In genomic region chr18:79203017-79203605, GRCh38 we compare ENCODE assay signal across 12 cellular contexts.
A peak's percentile ranks its signal among the peaks of the same experiment; 100 is the strongest.
DNase-seq lines count a peak whose midpoint lies in the region; TF ChIP-seq lines count a peak whose summit lies in the region.
"Had no signal": no experiment of that assay in that cellular context is flagged by ENCODE, and none has a peak within 500 bp of the region (broad histone marks: within the 10 kb centered on the region; RNA-seq: fewer than 3 reads in every experiment).

No MANE protein-coding gene starts in this region.

- no peaks in the 10 kb centered on the region for H3K27me3 ChIP-seq in prostate gland (replicated peaks; ENCODE audit: insufficient read depth)
- H3K27me3 ChIP-seq: heart right ventricle, tibial artery had no signal

- no peaks in the 10 kb centered on the region for H3K36me3 ChIP-seq in prostate gland

- no peaks in the 10 kb centered on the region for H3K9me3 ChIP-seq in prostate gland
- H3K9me3 ChIP-seq: heart right ventricle, mucosa of descending colon, tibial artery had no signal

- peak; percentile 41 for DNase-seq in ACHN
- DNase-seq in HK-2 (ENCODE audit: unreplicated experiment), result peak; percentile 14
- DNase-seq in activated T-cell treated with anti-CD3 and anti-CD28 coated beads for 4 hours, result peak; percentile 16
- DNase-seq in glomerular visceral epithelial cell (ENCODE audit: extremely low spot score), result peak; percentile 68
- no peak for DNase-seq in prostate gland (ENCODE audit: low spot score)
- DNase-seq in D341Med (ENCODE audit: low spot score), result no peak
- DNase-seq in NCI-H2081 (lab: John Stamatoyannopoulos, UW), result no peak
- DNase-seq in ecto neural progenitor cell (ENCODE audit: low spot score), result no peak
- DNase-seq: C1 segment of cervical spinal cord, heart right ventricle, mucosa of descending colon, tibial artery had no signal

- no peak overlapping the region for H3K4me3 ChIP-seq in prostate gland
- H3K4me3 ChIP-seq: heart right ventricle, mucosa of descending colon, tibial artery had no signal

- TF ChIP-seq CTCF in prostate gland (IDR thresholded peaks at IDR 0.05), result no peak

- 96% methylated on average over 8 of the region's 8 CpGs for WGBS in prostate gland

- no peaks in the 10 kb centered on the region for H3K4me1 ChIP-seq in prostate gland (replicated peaks)
- H3K4me1 ChIP-seq: heart right ventricle, tibial artery had no signal

- H3K27ac ChIP-seq in prostate gland, result no peak overlapping the region
- H3K27ac ChIP-seq: heart right ventricle, tibial artery had no signal

- intact Hi-C loops in prostate gland (cut with DNase I), result no loop called here

- in situ Hi-C loops in ACHN (cut with HindIII; ENCODE audit: low pct_ligation_motif_present, low pct_unique_long_range_greater_than_20kb, low sequenced_read_pairs), result no loop called here

- TF ChIP-seq POLR2A in prostate gland (IDR thresholded peaks at IDR 0.05), result no peak

Comparison
In these comparisons a context has a peak if more than half of its experiments do, and no peak if none do; other contexts are left out.
1. DNase-seq: peak in ACHN (single experiment), HK-2 (single experiment), activated T-cell treated with anti-CD3 and anti-CD28 coated beads for 4 hours (single experiment) and glomerular visceral epithelial cell (single experiment); none in prostate gland (single experiment), D341Med (single experiment), NCI-H2081 (0 of 2) and ecto neural progenitor cell (single experiment).